In genomic region chr12:47032644-47033043, GRCh38 we compare ENCODE assay signal across 8 cellular contexts. TPM values are rescaled to one million over a fixed set of nuclear protein-coding genes. Genes with fewer than 3 reads are reported as not detected.
DNase-seq lines count a peak whose midpoint lies in the region; ATAC-seq and TF ChIP-seq lines count a peak whose summit lies in the region.

No MANE protein-coding gene starts in this region.

- H3K9me3 ChIP-seq in osteoblast (ENCODE audit: low read depth, low read length) = no peaks in the 10 kb centered on the region

- no peaks in the 10 kb centered on the region for H3K79me2 ChIP-seq in osteoblast (ENCODE audit: insufficient read depth, low read length)

- H3K27ac ChIP-seq in osteoblast (ENCODE audit: low read depth, low read length) = no peak overlapping the region

- no peak overlapping the region for H3K4me3 ChIP-seq in osteoblast (ENCODE audit: insufficient read depth, low read length)

- peak overlapping the region; percentile 49 for H2AFZ ChIP-seq in osteoblast (ENCODE audit: low read length)

- H4K20me1 ChIP-seq in osteoblast (ENCODE audit: insufficient read depth, low read length) = no peaks in the 10 kb centered on the region

- peaks cover 12% of the 10 kb centered on the region for H3K4me1 ChIP-seq in osteoblast (ENCODE audit: insufficient read depth, low read length)

- no peaks in the 10 kb centered on the region for H3K36me3 ChIP-seq in osteoblast (ENCODE audit: insufficient read depth, low read length)

- TF ChIP-seq CTCF in osteoblast (IDR thresholded peaks at IDR 0.05; ENCODE audit: extremely low read depth, low read depth, low read length) = peak; percentile 57

- ATAC-seq in GM21447 (IDR thresholded peaks at IDR 0.05; ENCODE audit: unreplicated experiment) = no peak

- H3K4me2 ChIP-seq in osteoblast (ENCODE audit: insufficient read depth, low read length) = peak overlapping the region; percentile 15

- no peaks in the 10 kb centered on the region for H3K27me3 ChIP-seq in osteoblast (ENCODE audit: insufficient read depth, low read length)

- DNase-seq in NOMO-1 (lab: John Stamatoyannopoulos, UW; ENCODE audit: unreplicated experiment in 2 of 2) (peak; percentile 30 to 55), NOMO-1 treated with dmso at 0.1 percent for 144 hours (lab: John Stamatoyannopoulos, UW; ENCODE audit: unreplicated experiment) (no peak), LHCN-M2 (ENCODE audit: low read depth) (peak; percentile 62), SW480 (ENCODE audit: low spot score) (peak; percentile 58), fibroblast of peridontal ligament (ENCODE audit: extremely low read depth) (peak; percentile 86), osteoblast (ENCODE audit: insufficient read length, low spot score, missing footprints) (peak; percentile 39), HK-2 (ENCODE audit: unreplicated experiment) (no peak)

RNA-seq across cellular contexts. Expression of gene PCED1B, which starts 46.8 kb away (rescaled TPM):
- total RNA-seq in LHCN-M2 (2014; rRNA removed) (0.64 and 0.80 TPM in 2 replicates), osteoblast (0.29 and 0.36 TPM in 2 replicates)
- polyA plus RNA-seq in LHCN-M2 (2012) = 6.3 TPM

RNA-seq across cellular contexts. Expression of gene AMIGO2, which starts 47.1 kb away (rescaled TPM):
- total RNA-seq in LHCN-M2 (2014; rRNA removed) (16.7 and 23.0 TPM in 2 replicates), osteoblast (5.6 and 8.0 TPM in 2 replicates)
- polyA plus RNA-seq in LHCN-M2 (2012) = 156 TPM

Comparison
In these comparisons a context has a peak if more than half of its experiments do, and no peak if none do; other contexts are left out.
1. DNase-seq: peak in NOMO-1 (2 of 2), LHCN-M2 (single experiment), SW480 (single experiment), fibroblast of peridontal ligament (single experiment) and osteoblast (single experiment); none in NOMO-1 treated with dmso at 0.1 percent for 144 hours (single experiment) and HK-2 (single experiment).